ENCODE assay signal across 26 cellular contexts in the genomic region with DNA sequence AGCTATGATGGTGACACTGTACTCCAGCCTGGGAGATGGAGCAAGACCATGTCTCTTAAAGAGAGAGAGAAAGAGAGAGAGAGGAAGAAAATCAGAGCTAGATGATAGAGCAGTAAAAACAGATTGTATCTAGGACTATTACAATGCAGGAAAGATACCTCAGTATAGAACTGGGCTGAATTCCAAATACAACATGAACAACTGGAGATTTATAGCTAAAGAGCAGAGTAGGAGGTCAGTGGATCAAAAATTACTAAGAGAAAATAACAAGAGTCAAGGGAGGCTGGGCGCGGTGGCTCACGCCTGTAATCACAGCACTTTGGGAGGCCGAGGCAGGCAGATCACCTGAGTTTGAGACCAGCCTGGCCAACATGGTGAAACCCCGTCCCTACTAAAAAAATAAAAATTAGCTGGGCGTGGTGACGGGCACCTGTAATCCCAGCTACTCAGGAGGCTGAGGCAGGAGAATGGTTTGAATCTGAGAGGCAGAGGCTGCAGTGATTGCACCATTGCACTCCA.
"Had no signal": no experiment of that assay in that cellular context is flagged by ENCODE, and none has a peak within 500 bp of the region (broad histone marks: within the 10 kb centered on the region; RNA-seq: fewer than 3 reads in every experiment).

No MANE protein-coding gene starts in this region.

- H3K4me3 Mint-ChIP-seq: naive thymus-derived CD8-positive, alpha-beta T cell; nephron; neural crest cell; stimulated activated naive B cell treated with anti-CD40 and anti-IgM and Interleukin-4, amounts not matched to agents 10 μg/mL and 1 μg/mL and 100 μg/mL, for 72 hours had no signal

- ATAC-seq: mucosa of descending colon; naive thymus-derived CD8-positive, alpha-beta T cell; pancreas; right cardiac atrium; sciatic nerve; stimulated activated naive B cell treated with anti-CD40 and anti-IgM and Interleukin-4, amounts not matched to agents 10 μg/mL and 1 μg/mL and 100 μg/mL, for 72 hours; stimulated activated naive CD8-positive, alpha-beta T cell treated with anti-CD3 and anti-CD28 coated beads, Interleukin-15, Interleukin-2, amounts not matched to agents 100 U/mL and 50 U/mL, for 24 hours had no signal

- H3K9me3 Mint-ChIP-seq: neural crest cell had no signal

- DNase-seq: hippocampal formation; kidney glomerular epithelial cell; left ventricle myocardium inferior; mesendoderm; midbrain; mucosa of descending colon; naive thymus-derived CD8-positive, alpha-beta T cell; nucleus accumbens; pancreas; posterior cingulate gyrus; retina; right cardiac atrium; stimulated activated CD4-positive, alpha-beta T cell treated with anti-CD3 and anti-CD28 coated beads, Interleukin-12 subunit alpha, Interleukin-12 subunit beta, amount 100 ng/mL, for 4 hours; stimulated activated CD4-positive, alpha-beta T cell treated with anti-CD3 and anti-CD28 coated beads, Interleukin-15, amount 100 ng/mL, for 24 hours; stimulated activated CD4-positive, alpha-beta T cell treated with anti-CD3 and anti-CD28 coated beads, Interleukin-2, amount 100 ng/mL, for 24 hours; stimulated activated CD4-positive, alpha-beta T cell treated with anti-CD3 and anti-CD28 coated beads, Interleukin-4, amount 100 ng/mL, for 1 hour; stimulated activated naive B cell treated with anti-CD40 and anti-IgM and Interleukin-4, amounts not matched to agents 10 μg/mL and 1 μg/mL and 100 μg/mL, for 72 hours; stimulated activated naive CD8-positive, alpha-beta T cell treated with anti-CD3 and anti-CD28 coated beads, Interleukin-15, Interleukin-2, amounts not matched to agents 100 U/mL and 50 U/mL, for 24 hours; stomach; testis; thyroid gland; transverse colon; upper lobe of left lung had no signal

- H3K36me3 Mint-ChIP-seq: naive thymus-derived CD8-positive, alpha-beta T cell; stimulated activated naive B cell treated with anti-CD40 and anti-IgM and Interleukin-4, amounts not matched to agents 10 μg/mL and 1 μg/mL and 100 μg/mL, for 72 hours had no signal

- H3K4me1 Mint-ChIP-seq: naive thymus-derived CD8-positive, alpha-beta T cell; nephron; neural crest cell had no signal

- H3K27ac Mint-ChIP-seq: naive thymus-derived CD8-positive, alpha-beta T cell; nephron; stimulated activated naive B cell treated with anti-CD40 and anti-IgM and Interleukin-4, amounts not matched to agents 10 μg/mL and 1 μg/mL and 100 μg/mL, for 72 hours had no signal

- H3K27me3 Mint-ChIP-seq: stimulated activated naive B cell treated with anti-CD40 and anti-IgM and Interleukin-4, amounts not matched to agents 10 μg/mL and 1 μg/mL and 100 μg/mL, for 72 hours had no signal
